29 cellular contexts compared by ENCODE assay signal in genomic region chr1:23129846-23130245, GRCh38. TPM values are rescaled to one million over a fixed set of nuclear protein-coding genes. Genes with fewer than 3 reads are reported as not detected.
A peak's percentile ranks its signal among the peaks of the same experiment; 100 is the strongest.
DNase-seq lines count a peak whose midpoint lies in the region; ATAC-seq and TF ChIP-seq lines count a peak whose summit lies in the region.
"Had no signal": no experiment of that assay in that cellular context is flagged by ENCODE, and none has a peak within 500 bp of the region (broad histone marks: within the 10 kb centered on the region; RNA-seq: fewer than 3 reads in every experiment).

No MANE protein-coding gene starts in this region.

- H3K27ac Mint-ChIP-seq in MCF 10A (ENCODE audit: low read depth, unreplicated experiment) (peak overlapping the region; percentile 7), T-helper 17 cell (peak overlapping the region; percentile 51)
- H3K27ac Mint-ChIP-seq in activated T-cell treated with anti-CD3 and anti-CD28 coated beads, Interleukin-2, amount 50 U/mL, for 72 hours = no peak overlapping the region
- H3K27ac Mint-ChIP-seq: activated naive CD4-positive, alpha-beta T cell treated with anti-CD3 and anti-CD28 coated beads, Interleukin-2, amount 50 U/mL, for 24 hours; neural progenitor cell; stimulated activated naive CD8-positive, alpha-beta T cell treated with anti-CD3 and anti-CD28 coated beads, Interleukin-15, Interleukin-2, amounts not matched to agents 100 ng/mL and 50 ng/mL, for 24 hours had no signal

- no peaks in the 10 kb centered on the region for H3K9me3 Mint-ChIP-seq in MCF 10A (ENCODE audit: unreplicated experiment)
- H3K9me3 Mint-ChIP-seq in activated T-cell treated with anti-CD3 and anti-CD28 coated beads, Interleukin-2, amount 50 U/mL, for 72 hours = peaks cover 0 to 1% of the 10 kb centered on the region in 2 donors
- H3K9me3 Mint-ChIP-seq: activated naive CD4-positive, alpha-beta T cell treated with anti-CD3 and anti-CD28 coated beads, Interleukin-2, amount 50 U/mL, for 24 hours; neural progenitor cell; stimulated activated naive CD8-positive, alpha-beta T cell treated with anti-CD3 and anti-CD28 coated beads, Interleukin-15, Interleukin-2, amounts not matched to agents 100 ng/mL and 50 ng/mL, for 24 hours had no signal

- H2AFZ ChIP-seq in smooth muscle cell (ENCODE audit: low read depth) = no peak overlapping the region
- H2AFZ ChIP-seq: neural progenitor cell, parathyroid adenoma had no signal

- H3K4me3 ChIP-seq in breast epithelium = no peak overlapping the region
- no peak overlapping the region for H3K4me3 ChIP-seq in smooth muscle cell
- H3K4me3 ChIP-seq in body of pancreas = no peak overlapping the region
- H3K4me3 ChIP-seq: cardiac muscle cell, neural progenitor cell, uterus had no signal

- ATAC-seq in T-helper 17 cell (no peak), esophagus mucosa (peak; percentile 35), GM19463 (IDR thresholded peaks at IDR 0.05; ENCODE audit: unreplicated experiment) (no peak), body of pancreas (no peak)
- ATAC-seq in activated T-cell treated with anti-CD3 and anti-CD28 coated beads, Interleukin-2, amount 50 U/mL, for 72 hours (replicated peaks in 1 of 2) = no peak
- ATAC-seq: left ventricle myocardium superior had no signal

- no TSS peak for BruUV-seq in MCF 10A (replicated peaks; lab: Mats Ljungman, UMichigan)

- H3F3A ChIP-seq in smooth muscle cell (ENCODE audit: low read depth) = peaks cover 8% of the 10 kb centered on the region

- TF ChIP-seq CTCF in MCF 10A (IDR thresholded peaks at IDR 0.05; ENCODE audit: unreplicated experiment) = no peak
- TF ChIP-seq CTCF in breast epithelium (IDR thresholded peaks at IDR 0.05) = no peak
- no peak for TF ChIP-seq CTCF in smooth muscle cell (IDR thresholded peaks at IDR 0.05; ENCODE audit: borderline replicate concordance, insufficient read depth, poor library complexity, severe bottlenecking)
- TF ChIP-seq CTCF in body of pancreas (IDR thresholded peaks at IDR 0.05) = no peak

- H3K4me1 Mint-ChIP-seq in MCF 10A (ENCODE audit: insufficient read depth, unreplicated experiment) (peaks cover 36% of the 10 kb centered on the region), T-helper 17 cell (peaks cover 28% of the 10 kb centered on the region)
- H3K4me1 Mint-ChIP-seq in activated T-cell treated with anti-CD3 and anti-CD28 coated beads, Interleukin-2, amount 50 U/mL, for 72 hours (ENCODE audit: low read depth) = peaks cover 18% of the 10 kb centered on the region

- H3K36me3 ChIP-seq in breast epithelium (no peaks in the 10 kb centered on the region), smooth muscle cell (ENCODE audit: low read depth) (no peaks in the 10 kb centered on the region), body of pancreas (replicated peaks in 1 of 2; ENCODE audit: insufficient read depth in 1 of 2, low read depth in 2 of 2) (no peaks in the 10 kb centered on the region)
- H3K36me3 ChIP-seq: cardiac muscle cell, neural progenitor cell, uterus, WERI-Rb-1 had no signal

- H3K27ac ChIP-seq in breast epithelium = no peak overlapping the region
- peak overlapping the region; percentile 29 for H3K27ac ChIP-seq in smooth muscle cell (ENCODE audit: low read depth)
- no peak overlapping the region for H3K27ac ChIP-seq in body of pancreas
- H3K27ac ChIP-seq: C4-2B, cardiac muscle cell, neural progenitor cell, parathyroid adenoma, uterus, WERI-Rb-1 had no signal

- H4K20me1 ChIP-seq in smooth muscle cell (ENCODE audit: low read depth) = peaks cover 100% of the 10 kb centered on the region

- CTCF ChIA-PET in MCF 10A (lab: Yijun Ruan, JAX) = no interaction called here

- H3K79me2 ChIP-seq in smooth muscle cell (ENCODE audit: low read depth) = peaks cover 98% of the 10 kb centered on the region

- TF ChIP-seq POLR2A in breast epithelium (IDR thresholded peaks at IDR 0.05) = no peak
- no peak for TF ChIP-seq POLR2A in body of pancreas (IDR thresholded peaks at IDR 0.05)

- H3K4me2 ChIP-seq in smooth muscle cell = peak overlapping the region; percentile 41
- H3K4me2 ChIP-seq: neural progenitor cell had no signal

- POLR2A ChIA-PET in MCF 10A (lab: Yijun Ruan, JAX) = no interaction called here

- H3K9ac ChIP-seq in smooth muscle cell (ENCODE audit: low read depth) = no peak overlapping the region
- H3K9ac ChIP-seq: neural progenitor cell, parathyroid adenoma had no signal

- H3K27me3 Mint-ChIP-seq in MCF 10A (ENCODE audit: insufficient read depth, unreplicated experiment) = no peaks in the 10 kb centered on the region
- H3K27me3 Mint-ChIP-seq in T-helper 17 cell = no peaks in the 10 kb centered on the region
- H3K27me3 Mint-ChIP-seq in activated T-cell treated with anti-CD3 and anti-CD28 coated beads, Interleukin-2, amount 50 U/mL, for 72 hours (ENCODE audit: low read depth) = no peaks in the 10 kb centered on the region
- H3K27me3 Mint-ChIP-seq: activated naive CD4-positive, alpha-beta T cell treated with anti-CD3 and anti-CD28 coated beads, Interleukin-2, amount 50 U/mL, for 24 hours; stimulated activated naive CD8-positive, alpha-beta T cell treated with anti-CD3 and anti-CD28 coated beads, Interleukin-15, Interleukin-2, amounts not matched to agents 100 ng/mL and 50 ng/mL, for 24 hours had no signal

- intact Hi-C loops in MCF 10A (cut with micrococcal nuclease) = no loop called here
- intact Hi-C loops in breast epithelium (cut with DNase I; ENCODE audit: low total_unique reads) = loop anchor here (5.0 kb wide), 1 partner anchor 1538 kb away; no protein-coding TSS in a partner anchor
- intact Hi-C loops in body of pancreas (cut with DNase I) = no loop called here

- no peaks in the 10 kb centered on the region for H3K9me3 ChIP-seq in breast epithelium
- H3K9me3 ChIP-seq in T-helper 17 cell (ENCODE audit: control insufficient read depth, low read length, poor library complexity, severe bottlenecking) = no peaks in the 10 kb centered on the region
- H3K9me3 ChIP-seq in smooth muscle cell (replicated peaks; ENCODE audit: low read depth) = no peaks in the 10 kb centered on the region
- no peaks in the 10 kb centered on the region for H3K9me3 ChIP-seq in body of pancreas
- H3K9me3 ChIP-seq: uterus had no signal

- H3K27me3 ChIP-seq in breast epithelium (no peaks in the 10 kb centered on the region), smooth muscle cell (ENCODE audit: low read depth) (no peaks in the 10 kb centered on the region), body of pancreas (no peaks in the 10 kb centered on the region)
- H3K27me3 ChIP-seq: cardiac muscle cell, neural progenitor cell, uterus had no signal

- H3K4me3 Mint-ChIP-seq in MCF 10A (ENCODE audit: unreplicated experiment) (no peak overlapping the region), T-helper 17 cell (no peak overlapping the region)
- no peak overlapping the region for H3K4me3 Mint-ChIP-seq in activated T-cell treated with anti-CD3 and anti-CD28 coated beads, Interleukin-2, amount 50 U/mL, for 72 hours
- H3K4me3 Mint-ChIP-seq: activated naive CD4-positive, alpha-beta T cell treated with anti-CD3 and anti-CD28 coated beads, Interleukin-2, amount 50 U/mL, for 24 hours; neural progenitor cell; stimulated activated naive CD8-positive, alpha-beta T cell treated with anti-CD3 and anti-CD28 coated beads, Interleukin-15, Interleukin-2, amounts not matched to agents 100 ng/mL and 50 ng/mL, for 24 hours had no signal

- H3K4me1 ChIP-seq in breast epithelium = no peaks in the 10 kb centered on the region
- peaks cover 15% of the 10 kb centered on the region for H3K4me1 ChIP-seq in smooth muscle cell (ENCODE audit: low read depth)
- H3K4me1 ChIP-seq in body of pancreas = no peaks in the 10 kb centered on the region
- H3K4me1 ChIP-seq: parathyroid adenoma, uterus had no signal

- H3K36me3 Mint-ChIP-seq in MCF 10A (ENCODE audit: insufficient read depth, unreplicated experiment) = no peaks in the 10 kb centered on the region
- H3K36me3 Mint-ChIP-seq in T-helper 17 cell (ENCODE audit: low read depth) = no peaks in the 10 kb centered on the region
- H3K36me3 Mint-ChIP-seq in activated T-cell treated with anti-CD3 and anti-CD28 coated beads, Interleukin-2, amount 50 U/mL, for 72 hours (ENCODE audit: insufficient read depth in 2 of 2) = peaks cover 2% of the 10 kb centered on the region in 2 donors

- DNase-seq in MCF 10A (ENCODE audit: unreplicated experiment) (no peak), breast epithelium (ENCODE audit: low spot score in 2 of 2) (no peak), T-helper 17 cell (no peak), smooth muscle cell (lab: John Stamatoyannopoulos, UW; ENCODE audit: unreplicated experiment) (no peak), body of pancreas (no peak)
- DNase-seq in activated T-cell treated with anti-CD3 and anti-CD28 coated beads, Interleukin-2, amount 50 U/mL, for 72 hours = no peak
- DNase-seq: 8988T; activated CD4-positive, alpha-beta T cell treated with anti-CD3 and anti-CD28 coated beads for 48 hours; activated T-cell treated with anti-CD3 and anti-CD28 coated beads for 4 hours; amygdala; Calu3; DND-41; GOT3; KG1; left ventricle myocardium superior; NCI-H1930; NCI-H524 treated with DMSO at 0.1 percent for 48 hours; SIG-M5; stimulated activated CD4-positive, alpha-beta T cell treated with anti-CD3 and anti-CD28 coated beads, Interleukin-2, amount 100 ng/mL, for 24 hours; uterus; WERI-Rb-1 had no signal

RNA-seq across cellular contexts. Expression of gene LUZP1, which starts 38.8 kb away (rescaled TPM):
- 30.1 and 37.2 TPM in 2 replicates for total RNA-seq in MCF 10A (2022)
- total RNA-seq in breast epithelium = 10 to 100 TPM; 21.0 to 26.6 (median 24.6) TPM
- 10 to 100 TPM; 24.7 to 27.3 TPM for total RNA-seq in T-helper 17 cell
- total RNA-seq in esophagus mucosa = 17.1 TPM
- 29.2 and 41.1 TPM in 2 replicates for total RNA-seq in smooth muscle cell
- polyA plus RNA-seq in smooth muscle cell = 39.2 and 54.5 TPM in 2 replicates
- total RNA-seq in activated T-cell treated with anti-CD3 and anti-CD28 coated beads, Interleukin-2, amount 50 U/mL, for 72 hours = 10 to 100 TPM; 11.9 to 16.3 TPM
- total RNA-seq in body of pancreas = 1 to 10 TPM; 4.6 to 8.0 TPM
